In the genomic region with DNA sequence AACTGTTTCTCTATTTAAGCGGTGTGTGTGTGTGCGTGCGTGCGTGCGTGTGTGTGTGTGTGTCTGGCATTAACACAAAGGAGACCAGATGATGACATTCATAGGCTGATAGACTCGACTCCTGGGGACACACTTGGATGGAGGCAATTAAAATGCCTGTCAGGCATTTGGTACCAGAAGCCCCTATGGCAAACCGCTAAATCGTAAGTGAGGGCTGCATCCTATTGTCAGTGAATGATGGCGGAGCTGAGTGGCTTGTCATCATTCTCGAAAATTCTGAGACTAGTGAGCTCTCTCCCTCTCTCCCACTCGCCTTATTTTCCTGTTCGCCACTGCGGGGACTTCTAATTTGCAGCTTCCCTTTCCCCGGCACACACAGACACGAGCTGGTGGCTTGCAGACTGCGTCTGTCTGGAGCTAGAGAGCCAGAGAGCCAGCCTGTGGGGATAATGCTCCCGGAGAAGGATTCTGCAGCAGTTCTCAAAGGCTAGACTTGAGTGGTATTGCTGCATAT, we compare ENCODE assay signal across 8 cellular contexts.
DNase-seq lines count a peak whose midpoint lies in the region; ATAC-seq and TF ChIP-seq lines count a peak whose summit lies in the region.

No MANE protein-coding gene starts in this region.

- H3K9me2 ChIP-seq in neural cell (ENCODE audit: insufficient read depth, low read length), result no peaks in the 10 kb centered on the region

- peak overlapping the region; percentile 91 for H3K9ac ChIP-seq in neural cell (ENCODE audit: low read length)

- DNase-seq in GM06990 (ENCODE audit: extremely low read depth, insufficient read length), result no peak
- DNase-seq in NCI-H446 treated with DMSO at 0.1 percent for 48 hours (lab: John Stamatoyannopoulos, UW), result peak; percentile 48
- DNase-seq in dorsolateral prefrontal cortex, result peak in 9 of 10 donors; percentile 50 to 83 (median 76)
- DNase-seq in stimulated activated naive CD4-positive, alpha-beta T cell treated with Interleukin-2 at 50 U/mL for 16 hours (lab: John Stamatoyannopoulos, UW), result no peak

- no peaks in the 10 kb centered on the region for H3K9me3 ChIP-seq in neural cell (ENCODE audit: low read length)

- H3F3A ChIP-seq in neural cell (ENCODE audit: insufficient read depth, low read length, poor library complexity, severe bottlenecking), result peaks cover 2% of the 10 kb centered on the region

- H3K36me3 ChIP-seq in GM06990 (ENCODE audit: control insufficient read depth, insufficient read depth, low read length) (no peaks in the 10 kb centered on the region), neural cell (ENCODE audit: insufficient read depth, low read length) (no peaks in the 10 kb centered on the region)

- H3K4me2 ChIP-seq in neural cell (ENCODE audit: low read length), result peak overlapping the region; percentile 98

- TF ChIP-seq RAD21 in neural cell (conservative IDR thresholded peaks at IDR 0.05), result no peak

- peak; percentile 97 for TF ChIP-seq EP300 in neural cell (conservative IDR thresholded peaks at IDR 0.05; ENCODE audit: poor library complexity, severe bottlenecking)

- H3K27me3 ChIP-seq in GM06990 (replicated peaks; ENCODE audit: control insufficient read depth, insufficient read depth, low read length) (no peaks in the 10 kb centered on the region), dorsolateral prefrontal cortex (peaks cover 0 to 6% (median 0%) of the 10 kb centered on the region in 45 donors), neural cell (ENCODE audit: insufficient read depth, low read depth, low read length) (no peaks in the 10 kb centered on the region)

- TF ChIP-seq CTCF in GM06990 (IDR thresholded peaks at IDR 0.05; ENCODE audit: insufficient read depth, low read length, poor library complexity, severe bottlenecking) (no peak), dorsolateral prefrontal cortex (IDR thresholded peaks at IDR 0.05 in 54 of 56, conservative IDR thresholded peaks at IDR 0.05 in 2 of 56; ENCODE audit: low read depth in 1 of 56, partially characterized antibody in 56 of 56) (peak in 3 of 56 donors; percentile 2 to 13 (median 10)), neural cell (IDR thresholded peaks at IDR 0.05; ENCODE audit: poor library complexity, severe bottlenecking) (no peak)

- intact Hi-C loops in dorsolateral prefrontal cortex (cut with DNase I), result loop anchor here (5.0 to 10.0 kb wide), 2 partner anchors 157 to 244 kb away; a partner anchor contains a TSS

- H3K4me3 ChIP-seq in GM06990 (replicated peaks; ENCODE audit: low read depth, low read length), result 0 out of 2 replicates have a peak overlapping the region, but pooled peaks have one; percentile 20
- H3K4me3 ChIP-seq in dorsolateral prefrontal cortex, result peak overlapping the region; percentile 22 to 71 (median 55)
- peak overlapping the region; percentile 66 for H3K4me3 ChIP-seq in neural cell (ENCODE audit: low read length)

- H2AFZ ChIP-seq in neural cell (ENCODE audit: low read depth, low read length), result no peak overlapping the region

- H3K79me2 ChIP-seq in neural cell (replicated peaks; ENCODE audit: insufficient read depth, low read length), result peaks cover 75% of the 10 kb centered on the region

- no peak for ATAC-seq in GM18868 (IDR thresholded peaks at IDR 0.05; ENCODE audit: unreplicated experiment)
- no peak for ATAC-seq in HG02852 (IDR thresholded peaks at IDR 0.05; ENCODE audit: unreplicated experiment)
- no peak for ATAC-seq in HG02970 (IDR thresholded peaks at IDR 0.05; ENCODE audit: low FRiP score, unreplicated experiment)

- H4K20me1 ChIP-seq in neural cell (ENCODE audit: insufficient read depth), result no peaks in the 10 kb centered on the region

- H3K27ac ChIP-seq in dorsolateral prefrontal cortex (peak overlapping the region in 56 of 59 donors; percentile 5 to 88 (median 74)), neural cell (ENCODE audit: low read length) (peak overlapping the region; percentile 99)

TF ChIP-seq in neural cell, 6 proteins besides CTCF, POLR2A, EP300 and RAD21:
- TF ChIP-seq SMC3 (conservative IDR thresholded peaks at IDR 0.05; ENCODE audit: poor library complexity) (peak; percentile 55), TAF1 (IDR thresholded peaks at IDR 0.05; ENCODE audit: low read depth) (peak; percentile 100), POLR2AphosphoS5 (IDR thresholded peaks at IDR 0.05) (peak; percentile 97), MXI1 (conservative IDR thresholded peaks at IDR 0.05; ENCODE audit: poor library complexity, severe bottlenecking) (peak; percentile 59), EZH2 (IDR thresholded peaks at IDR 0.05; ENCODE audit: borderline replicate concordance, insufficient read depth, low read length, poor library complexity, severe bottlenecking) (no peak)
- TF ChIP-seq, protein P1, sequence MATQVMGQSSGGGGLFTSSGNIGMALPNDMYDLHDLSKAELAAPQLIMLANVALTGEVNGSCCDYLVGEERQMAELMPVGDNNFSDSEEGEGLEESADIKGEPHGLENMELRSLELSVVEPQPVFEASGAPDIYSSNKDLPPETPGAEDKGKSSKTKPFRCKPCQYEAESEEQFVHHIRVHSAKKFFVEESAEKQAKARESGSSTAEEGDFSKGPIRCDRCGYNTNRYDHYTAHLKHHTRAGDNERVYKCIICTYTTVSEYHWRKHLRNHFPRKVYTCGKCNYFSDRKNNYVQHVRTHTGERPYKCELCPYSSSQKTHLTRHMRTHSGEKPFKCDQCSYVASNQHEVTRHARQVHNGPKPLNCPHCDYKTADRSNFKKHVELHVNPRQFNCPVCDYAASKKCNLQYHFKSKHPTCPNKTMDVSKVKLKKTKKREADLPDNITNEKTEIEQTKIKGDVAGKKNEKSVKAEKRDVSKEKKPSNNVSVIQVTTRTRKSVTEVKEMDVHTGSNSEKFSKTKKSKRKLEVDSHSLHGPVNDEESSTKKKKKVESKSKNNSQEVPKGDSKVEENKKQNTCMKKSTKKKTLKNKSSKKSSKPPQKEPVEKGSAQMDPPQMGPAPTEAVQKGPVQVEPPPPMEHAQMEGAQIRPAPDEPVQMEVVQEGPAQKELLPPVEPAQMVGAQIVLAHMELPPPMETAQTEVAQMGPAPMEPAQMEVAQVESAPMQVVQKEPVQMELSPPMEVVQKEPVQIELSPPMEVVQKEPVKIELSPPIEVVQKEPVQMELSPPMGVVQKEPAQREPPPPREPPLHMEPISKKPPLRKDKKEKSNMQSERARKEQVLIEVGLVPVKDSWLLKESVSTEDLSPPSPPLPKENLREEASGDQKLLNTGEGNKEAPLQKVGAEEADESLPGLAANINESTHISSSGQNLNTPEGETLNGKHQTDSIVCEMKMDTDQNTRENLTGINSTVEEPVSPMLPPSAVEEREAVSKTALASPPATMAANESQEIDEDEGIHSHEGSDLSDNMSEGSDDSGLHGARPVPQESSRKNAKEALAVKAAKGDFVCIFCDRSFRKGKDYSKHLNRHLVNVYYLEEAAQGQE (IDR thresholded peaks at IDR 0.05; ENCODE audit: borderline replicate concordance), result peak; percentile 99

Comparison
In these comparisons a context has a peak if more than half of its experiments do, and no peak if none do; other contexts are left out.
1. DNase-seq: peak in NCI-H446 treated with DMSO at 0.1 percent for 48 hours (single experiment) and dorsolateral prefrontal cortex (9 of 10); none in GM06990 (single experiment) and stimulated activated naive CD4-positive, alpha-beta T cell treated with Interleukin-2 at 50 U/mL for 16 hours (single experiment).
2. Peak in every context shown above with its lines, with median percentiles within 50 percentile points of each other: H3K4me3 ChIP-seq.